Comparison of ENCODE assay signal across 14 cellular contexts in the genomic region with DNA sequence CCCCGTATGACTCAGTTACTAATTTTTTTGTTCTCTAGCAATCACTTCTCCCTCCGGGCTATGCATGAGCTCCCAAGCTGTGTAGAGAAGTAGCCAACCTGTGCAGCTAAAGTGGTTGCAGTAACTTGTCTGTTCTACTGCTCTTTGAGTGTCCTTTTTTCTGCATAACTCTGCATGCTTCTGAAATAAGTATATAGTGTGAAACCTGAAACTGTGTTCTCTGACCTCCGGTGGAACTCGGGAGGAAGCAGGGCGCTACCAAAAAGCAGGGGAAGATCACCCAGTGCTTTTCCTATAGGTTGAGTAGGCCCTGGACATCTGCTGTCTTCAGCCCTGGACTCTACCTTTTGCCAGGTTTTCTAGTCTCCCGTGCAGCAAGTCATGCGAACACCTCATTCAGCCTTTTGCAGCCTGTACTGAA. TPM values are rescaled to one million over a fixed set of nuclear protein-coding genes. Genes with fewer than 3 reads are reported as not detected.
DNase-seq lines count a peak whose midpoint lies in the region; ATAC-seq lines count a peak whose summit lies in the region.
"Had no signal": no experiment of that assay in that cellular context is flagged by ENCODE, and none has a peak within 500 bp of the region (broad histone marks: within the 10 kb centered on the region; RNA-seq: fewer than 3 reads in every experiment).

No MANE protein-coding gene starts in this region.

- no peak overlapping the region for H2BK5ac ChIP-seq in neuronal stem cell (ENCODE audit: low read length)

- no peak overlapping the region for H2AK5ac ChIP-seq in neuronal stem cell (ENCODE audit: low read depth, low read length)

- WGBS in neuronal stem cell (ENCODE audit: extremely low coverage in 2 of 2, insufficient read length in 2 of 2, insufficient replicate concordance in 1 of 2), 2 donors = no CpG with 5 or more reads among the region's 7 CpGs

- no peak overlapping the region for H4K8ac ChIP-seq in neuronal stem cell (ENCODE audit: low read depth, low read length)

- H3K79me1 ChIP-seq in neuronal stem cell (ENCODE audit: low read depth, low read length) = peaks cover 2% of the 10 kb centered on the region

- H2BK12ac ChIP-seq in neuronal stem cell (ENCODE audit: low read length) = no peak overlapping the region

- H3K36me3 ChIP-seq in neuronal stem cell (replicated peaks in 1 of 2; ENCODE audit: control insufficient read depth in 2 of 2, insufficient read depth in 2 of 2, low read length in 2 of 2) = no peaks in the 10 kb centered on the region
- H3K36me3 ChIP-seq in HAP-1 (replicated peaks) = no peaks in the 10 kb centered on the region
- H3K36me3 ChIP-seq: esophagus muscularis mucosa had no signal

- H2BK15ac ChIP-seq in neuronal stem cell (ENCODE audit: low read length) = no peak overlapping the region

- peak overlapping the region; percentile 23 for H3K18ac ChIP-seq in neuronal stem cell (ENCODE audit: low read length)

- H3K27me3 ChIP-seq in neuronal stem cell (ENCODE audit: control insufficient read depth in 3 of 3, insufficient read depth in 3 of 3, low read depth in 1 of 3, low read length in 3 of 3) (no peaks in the 10 kb centered on the region), HAP-1 (ENCODE audit: low read depth) (no peaks in the 10 kb centered on the region)
- H3K27me3 ChIP-seq: esophagus muscularis mucosa had no signal

- no peak overlapping the region for H3K23ac ChIP-seq in neuronal stem cell (ENCODE audit: low read depth, low read length, poor library complexity)

- no peak overlapping the region for H3K14ac ChIP-seq in neuronal stem cell (ENCODE audit: low read length)

- ATAC-seq in GM18868 (IDR thresholded peaks at IDR 0.05; ENCODE audit: unreplicated experiment) = peak; percentile 82
- peak; percentile 50 for ATAC-seq in HG03469 (IDR thresholded peaks at IDR 0.05; ENCODE audit: unreplicated experiment)
- ATAC-seq: activated CD4-positive, alpha-beta T cell treated with anti-CD3 and anti-CD28 coated beads for 36 hours; activated naive CD8-positive, alpha-beta T cell treated with anti-CD3 and anti-CD28 coated beads, Interleukin-2, amount 50 U/mL, for 24 hours had no signal

- no peak overlapping the region for H4K91ac ChIP-seq in neuronal stem cell (ENCODE audit: low read depth, low read length, poor library complexity)

- peak; percentile 57 for DNase-seq in cerebellar cortex (ENCODE audit: low spot score)
- DNase-seq in neuronal stem cell (ENCODE audit: low spot score) = no peak
- no peak for DNase-seq in HAP-1 (ENCODE audit: low spot score in 2 of 2)
- DNase-seq in ACHN = no peak
- no peak for DNase-seq in NCI-H146 treated with DMSO at 0.1 percent for 48 hours (lab: John Stamatoyannopoulos, UW; ENCODE audit: unreplicated experiment)
- no peak for DNase-seq in NCI-H1930 (lab: John Stamatoyannopoulos, UW)
- DNase-seq: activated CD4-positive, alpha-beta T cell treated with anti-CD3 and anti-CD28 coated beads for 36 hours; activated naive CD8-positive, alpha-beta T cell treated with anti-CD3 and anti-CD28 coated beads, Interleukin-2, amount 50 U/mL, for 24 hours; activated T-cell treated with anti-CD3 and anti-CD28 coated beads, Interleukin-2, amount 50 U/mL, for 1 hour; NCI-H1417 had no signal

- in situ Hi-C loops in HAP-1 (cut with MboI; ENCODE audit: low sequenced_read_pairs) = no loop called here
- in situ Hi-C loops in ACHN (cut with HindIII; ENCODE audit: low pct_ligation_motif_present, low pct_unique_long_range_greater_than_20kb, low sequenced_read_pairs) = no loop called here

- H3K4me2 ChIP-seq in neuronal stem cell (ENCODE audit: insufficient read depth, low read length, poor library complexity, severe bottlenecking) = no peak overlapping the region

- no peak overlapping the region for H2AFZ ChIP-seq in neuronal stem cell (ENCODE audit: low read length)

- H3K9ac ChIP-seq in neuronal stem cell (ENCODE audit: low read depth, low read length, poor library complexity) = no peak overlapping the region

- no peak overlapping the region for H3K27ac ChIP-seq in neuronal stem cell (replicated peaks; ENCODE audit: low read length)
- H3K27ac ChIP-seq: esophagus muscularis mucosa had no signal

- H3K4me1 ChIP-seq in neuronal stem cell (ENCODE audit: control insufficient read depth in 2 of 2, insufficient read depth in 1 of 2, low read depth in 1 of 2, low read length in 2 of 2) = peaks cover 8% of the 10 kb centered on the region in 2 donors
- peaks cover 11% of the 10 kb centered on the region for H3K4me1 ChIP-seq in HAP-1

- H3K4me3 ChIP-seq in neuronal stem cell (ENCODE audit: low read length in 2 of 2) = no peak overlapping the region
- no peak overlapping the region for H3K4me3 ChIP-seq in HAP-1
- H3K4me3 ChIP-seq: esophagus muscularis mucosa, skin epidermis had no signal

- no peak overlapping the region for H3K4ac ChIP-seq in neuronal stem cell (ENCODE audit: low read length)

- H2BK120ac ChIP-seq in neuronal stem cell (ENCODE audit: low read depth, low read length) = no peak overlapping the region

- H3K9me3 ChIP-seq in neuronal stem cell (replicated peaks in 1 of 2; ENCODE audit: control insufficient read depth in 2 of 2, insufficient read depth in 1 of 2, low read depth in 1 of 2, low read length in 2 of 2) (no peaks in the 10 kb centered on the region), HAP-1 (no peaks in the 10 kb centered on the region)
- H3K9me3 ChIP-seq: esophagus muscularis mucosa had no signal

RNA-seq across cellular contexts. Expression of a gene that starts 47.8 kb away (rescaled TPM):
- 10.4 TPM for polyA plus RNA-seq in neuronal stem cell (2013, experiment 1 of 2)
- 10.8 TPM for polyA plus RNA-seq in neuronal stem cell (2013, experiment 2 of 2)
